Comparison of ENCODE assay signal across 31 cellular contexts in the genomic region with DNA sequence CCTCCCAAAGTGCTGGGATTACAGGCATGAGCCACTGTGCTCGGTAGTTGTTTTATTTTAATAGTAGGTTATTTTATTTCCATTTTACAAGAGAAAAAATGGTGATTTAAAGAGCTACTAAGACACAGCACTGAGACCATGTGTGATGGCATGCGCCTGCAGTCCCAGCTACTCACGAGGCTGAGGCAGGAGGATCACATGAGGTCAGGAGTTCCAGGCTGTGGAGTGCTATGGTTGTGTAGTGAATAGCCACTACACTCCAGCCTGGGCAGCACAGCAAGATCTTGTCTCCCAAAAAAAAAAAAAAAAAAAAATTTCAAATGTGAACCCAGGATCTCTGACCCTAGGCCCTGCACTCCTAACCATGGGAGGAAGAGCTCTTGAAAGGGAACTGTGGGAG. TPM values are rescaled to one million over a fixed set of nuclear protein-coding genes. Genes with fewer than 3 reads are reported as not detected.
DNase-seq lines count a peak whose midpoint lies in the region; ATAC-seq and TF ChIP-seq lines count a peak whose summit lies in the region.
"Had no signal": no experiment of that assay in that cellular context is flagged by ENCODE, and none has a peak within 500 bp of the region (broad histone marks: within the 10 kb centered on the region; RNA-seq: fewer than 3 reads in every experiment).

No MANE protein-coding gene starts in this region.

- no peak overlapping the region for H3K4me3 Mint-ChIP-seq in activated naive CD8-positive, alpha-beta T cell
- H3K4me3 Mint-ChIP-seq in activated naive CD8-positive, alpha-beta T cell treated with anti-CD3 and anti-CD28 coated beads, Interleukin-2, amount 50 U/mL, for 24 hours: no peak overlapping the region
- H3K4me3 Mint-ChIP-seq in T-cell: no peak overlapping the region
- H3K4me3 Mint-ChIP-seq: activated naive CD4-positive, alpha-beta T cell treated with anti-CD3 and anti-CD28 coated beads for 36 hours; activated T-cell treated with anti-CD3 and anti-CD28 coated beads, Interleukin-2, amount 50 U/mL, for 72 hours; CD4-positive, alpha-beta T cell; nephron progenitor cell; stimulated activated naive CD8-positive, alpha-beta T cell treated with anti-CD3 and anti-CD28 coated beads, Interleukin-15, amount 100 ng/mL, for 72 hours; WTC11 had no signal

- no peaks in the 10 kb centered on the region for H3K9me2 ChIP-seq in MM.1S (replicated peaks; ENCODE audit: insufficient read depth, low read length)

- 93% methylated on average over 3 of the region's 3 CpGs for WGBS in prostate gland

- no peaks in the 10 kb centered on the region for H3K27me3 ChIP-seq in prostate gland (replicated peaks; ENCODE audit: insufficient read depth)
- no peaks in the 10 kb centered on the region for H3K27me3 ChIP-seq in uterus
- H3K27me3 ChIP-seq in MM.1S (replicated peaks; ENCODE audit: insufficient read depth, low read length): no peaks in the 10 kb centered on the region

- H3K27ac ChIP-seq in prostate gland (peak overlapping the region; percentile 82 to 89), uterus (peak overlapping the region; percentile 93 to 95), substantia nigra (ENCODE audit: low read depth, low read length, poor library complexity, severe bottlenecking) (no peak overlapping the region), MM.1S (ENCODE audit: low read length) (no peak overlapping the region)
- H3K27ac ChIP-seq: GM23248, SK-N-MC had no signal

- H3K4me3 ChIP-seq in prostate gland (no peak overlapping the region), uterus (no peak overlapping the region), MM.1S (ENCODE audit: low read length) (no peak overlapping the region)
- H3K4me3 ChIP-seq: GM23248, K562, mucosa of descending colon, SK-N-MC had no signal

- H3K4me1 Mint-ChIP-seq in activated naive CD8-positive, alpha-beta T cell (ENCODE audit: low read depth): peaks cover 45% of the 10 kb centered on the region
- peaks cover 44% of the 10 kb centered on the region for H3K4me1 Mint-ChIP-seq in activated naive CD8-positive, alpha-beta T cell treated with anti-CD3 and anti-CD28 coated beads, Interleukin-2, amount 50 U/mL, for 24 hours
- H3K4me1 Mint-ChIP-seq in T-cell: peaks cover 54 to 58% (median 54%) of the 10 kb centered on the region in 3 donors

- POLR2A ChIA-PET in T-cell (lab: Charles Lee): interaction anchor here (0.7 kb wide), 2 partner anchors 47 to 163 kb away, joined by 6 to 7 read pairs; no protein-coding TSS in a partner anchor

- H3K79me2 ChIP-seq in MM.1S (ENCODE audit: low read length): no peaks in the 10 kb centered on the region

- no peaks in the 10 kb centered on the region for H3K9me3 Mint-ChIP-seq in activated naive CD8-positive, alpha-beta T cell (ENCODE audit: low read depth)
- H3K9me3 Mint-ChIP-seq in activated naive CD8-positive, alpha-beta T cell treated with anti-CD3 and anti-CD28 coated beads, Interleukin-2, amount 50 U/mL, for 24 hours: no peaks in the 10 kb centered on the region
- H3K9me3 Mint-ChIP-seq in T-cell: no peaks in the 10 kb centered on the region
- H3K9me3 Mint-ChIP-seq: activated naive CD4-positive, alpha-beta T cell treated with anti-CD3 and anti-CD28 coated beads for 36 hours; activated T-cell treated with anti-CD3 and anti-CD28 coated beads, Interleukin-2, amount 50 U/mL, for 72 hours; CD4-positive, alpha-beta T cell; nephron progenitor cell; WTC11 had no signal

- no peak for DNase-seq in activated naive CD8-positive, alpha-beta T cell treated with anti-CD3 and anti-CD28 coated beads, Interleukin-2, amount 50 U/mL, for 24 hours
- DNase-seq in T-cell (no peak), prostate gland (ENCODE audit: low spot score) (no peak), uterus (no peak), substantia nigra (lab: John Stamatoyannopoulos, UW) (no peak), MM.1S (no peak)
- no peak for DNase-seq in stimulated activated naive CD4-positive, alpha-beta T cell treated with Interleukin-2 at 50 U/mL for 16 hours (lab: John Stamatoyannopoulos, UW)
- DNase-seq: activated naive CD4-positive, alpha-beta T cell treated with anti-CD3 and anti-CD28 coated beads for 36 hours; activated T-cell treated with anti-CD3 and anti-CD28 coated beads, Interleukin-2, amount 50 U/mL, for 72 hours; CD4-positive, alpha-beta T cell; effector CD4-positive, alpha-beta T cell; GM23248; hypothalamus; left cardiac atrium; mammary epithelial cell; mucosa of descending colon; NCI-H1105 treated with DMSO at 0.1 percent for 48 hours; NCI-H187 treated with DMSO at 0.1 percent for 48 hours; NCI-H2171 treated with DMSO at 0.1 percent for 48 hours; NCI-H510A; nephron progenitor cell; retina; stimulated activated CD8-positive, alpha-beta memory T cell treated with anti-CD3 and anti-CD28 coated beads, Interleukin-4, amount 100 ng/mL, for 48 hours; stimulated activated naive CD8-positive, alpha-beta T cell treated with anti-CD3 and anti-CD28 coated beads, Interleukin-15, amount 100 ng/mL, for 72 hours; trophoblast cell had no signal

- TF ChIP-seq CTCF in prostate gland (IDR thresholded peaks at IDR 0.05) (no peak), uterus (IDR thresholded peaks at IDR 0.05) (no peak), MM.1S (IDR thresholded peaks at IDR 0.05; ENCODE audit: low read length) (no peak)

- H3F3A ChIP-seq in MM.1S (ENCODE audit: insufficient read depth, low read length): peaks cover 11% of the 10 kb centered on the region

- no peak for TF ChIP-seq POLR2A in prostate gland (IDR thresholded peaks at IDR 0.05)
- no peak for TF ChIP-seq POLR2A in uterus (IDR thresholded peaks at IDR 0.05)

- intact Hi-C loops in prostate gland (cut with DNase I): no loop called here
- intact Hi-C loops in uterus (cut with DNase I; ENCODE audit: low total_unique reads): no loop called here

- no peaks in the 10 kb centered on the region for H3K36me3 Mint-ChIP-seq in activated naive CD8-positive, alpha-beta T cell
- no peaks in the 10 kb centered on the region for H3K36me3 Mint-ChIP-seq in activated naive CD8-positive, alpha-beta T cell treated with anti-CD3 and anti-CD28 coated beads, Interleukin-2, amount 50 U/mL, for 24 hours (ENCODE audit: low read depth)
- no peaks in the 10 kb centered on the region for H3K36me3 Mint-ChIP-seq in T-cell
- H3K36me3 Mint-ChIP-seq: WTC11 had no signal

- no peak overlapping the region for H3K4me2 ChIP-seq in MM.1S (ENCODE audit: low read depth, low read length)

- CTCF ChIA-PET in T-cell (lab: Charles Lee): interaction anchor here (0.5 to 0.7 kb wide), 5 partner anchors 16 to 225 kb away, joined by 3 to 8 read pairs (median 5); no protein-coding TSS in a partner anchor

- no peak for ATAC-seq in activated naive CD8-positive, alpha-beta T cell treated with anti-CD3 and anti-CD28 coated beads, Interleukin-2, amount 50 U/mL, for 24 hours
- no peak for ATAC-seq in T-cell (replicated peaks in 1 of 4)
- ATAC-seq: activated T-cell treated with anti-CD3 and anti-CD28 coated beads, Interleukin-2, amount 50 U/mL, for 72 hours; K562; left cardiac atrium; mucosa of descending colon; stimulated activated naive CD8-positive, alpha-beta T cell treated with anti-CD3 and anti-CD28 coated beads, Interleukin-15, amount 100 ng/mL, for 72 hours; WTC11 had no signal

- peak overlapping the region; percentile 22 for H3K27ac Mint-ChIP-seq in activated naive CD8-positive, alpha-beta T cell
- H3K27ac Mint-ChIP-seq in activated naive CD8-positive, alpha-beta T cell treated with anti-CD3 and anti-CD28 coated beads, Interleukin-2, amount 50 U/mL, for 24 hours: no peak overlapping the region
- H3K27ac Mint-ChIP-seq in T-cell: peak overlapping the region; percentile 55 to 79
- H3K27ac Mint-ChIP-seq: activated naive CD4-positive, alpha-beta T cell treated with anti-CD3 and anti-CD28 coated beads for 36 hours; activated T-cell treated with anti-CD3 and anti-CD28 coated beads, Interleukin-2, amount 50 U/mL, for 72 hours; CD4-positive, alpha-beta T cell; nephron progenitor cell; stimulated activated naive CD8-positive, alpha-beta T cell treated with anti-CD3 and anti-CD28 coated beads, Interleukin-15, amount 100 ng/mL, for 72 hours; WTC11 had no signal

- H3K9me3 ChIP-seq in prostate gland (no peaks in the 10 kb centered on the region), uterus (no peaks in the 10 kb centered on the region), MM.1S (replicated peaks; ENCODE audit: insufficient read depth, low read length) (no peaks in the 10 kb centered on the region)
- H3K9me3 ChIP-seq: mucosa of descending colon had no signal

- no peaks in the 10 kb centered on the region for H3K27me3 Mint-ChIP-seq in activated naive CD8-positive, alpha-beta T cell
- H3K27me3 Mint-ChIP-seq in activated naive CD8-positive, alpha-beta T cell treated with anti-CD3 and anti-CD28 coated beads, Interleukin-2, amount 50 U/mL, for 24 hours: no peaks in the 10 kb centered on the region
- H3K27me3 Mint-ChIP-seq in T-cell: no peaks in the 10 kb centered on the region
- H3K27me3 Mint-ChIP-seq: CD4-positive, alpha-beta T cell; stimulated activated naive CD8-positive, alpha-beta T cell treated with anti-CD3 and anti-CD28 coated beads, Interleukin-15, amount 100 ng/mL, for 72 hours had no signal

- no peaks in the 10 kb centered on the region for H3K4me1 ChIP-seq in prostate gland (replicated peaks)
- peaks cover 5 to 8% of the 10 kb centered on the region in 2 donors for H3K4me1 ChIP-seq in uterus
- peaks cover 15% of the 10 kb centered on the region for H3K4me1 ChIP-seq in MM.1S (ENCODE audit: low read length)

- H3K36me3 ChIP-seq in prostate gland (no peaks in the 10 kb centered on the region), uterus (no peaks in the 10 kb centered on the region), MM.1S (replicated peaks; ENCODE audit: insufficient read depth, low read length) (no peaks in the 10 kb centered on the region)

- no peak overlapping the region for H2AFZ ChIP-seq in MM.1S (ENCODE audit: low read length)
- H2AFZ ChIP-seq: GM23248 had no signal

- H4K20me1 ChIP-seq in MM.1S (ENCODE audit: insufficient read depth, low read length): no peaks in the 10 kb centered on the region

- no peak overlapping the region for H3K9ac ChIP-seq in MM.1S (ENCODE audit: low read length)
- H3K9ac ChIP-seq: GM23248 had no signal

RNA-seq across cellular contexts. Expression of gene SERPINF1, which starts 3.7 kb away (rescaled TPM):
- total RNA-seq in T-cell (1 to 10 TPM in 4 of 5 donors, under 1 TPM in 1; 0.68 to 8.9 (median 4.4) TPM), prostate gland (1,000 to 10,000 TPM in 1 of 2 donors, 100 to 1,000 TPM in 1; 119 to 2,127 TPM), uterus (100 to 1,000 TPM; 217 to 567 (median 435) TPM)
- total RNA-seq: activated naive CD4-positive, alpha-beta T cell treated with anti-CD3 and anti-CD28 coated beads for 36 hours; M059J; T-helper 1 cell treated with Interleukin-12 subunit alpha and Interleukin-12 subunit beta and Interleukin-4 antibody, amounts not matched to agents 30 ng/mL and 1 ng/mL, for 36 hours had no signal

RNA-seq across cellular contexts. Expression of gene SERPINF2, which starts 22.9 kb away (rescaled TPM):
- total RNA-seq in T-cell (1 to 10 TPM in 4 of 5 donors, under 1 TPM in 1; 0.86 to 2.9 (median 1.4) TPM), prostate gland (10 to 100 TPM; 30.4 to 56.1 TPM), uterus (10 to 100 TPM in 2 of 4 donors, 1 to 10 TPM in 1, under 1 TPM in 1; 0.83 to 21.5 (median 10.0) TPM)
- total RNA-seq: activated naive CD4-positive, alpha-beta T cell treated with anti-CD3 and anti-CD28 coated beads for 36 hours; GM23248 had no signal

RNA-seq across cellular contexts. Expression of gene WDR81, which starts 41.1 kb away (rescaled TPM):
- total RNA-seq in T-cell (10 to 100 TPM; 41.4 to 76.0 (median 63.1) TPM), prostate gland (10 to 100 TPM; 39.2 to 72.9 TPM), uterus (10 to 100 TPM; 23.6 to 40.7 (median 29.9) TPM)

RNA-seq across cellular contexts. Expression of gene TLCD2, which starts 55.4 kb away (rescaled TPM):
- total RNA-seq in T-cell (under 1 TPM; 0.25 to 0.82 (median 0.59) TPM), prostate gland (1 to 10 TPM; 2.3 TPM), uterus (1 to 10 TPM in 3 of 4 donors, under 1 TPM in 1; 0.88 to 8.0 (median 5.4) TPM)

Comparison
In these comparisons a context has a peak if more than half of its experiments do, and no peak if none do; other contexts are left out.
1. H3K27ac ChIP-seq: peak in prostate gland (2 of 2) and uterus (2 of 2); none in substantia nigra (single experiment) and MM.1S (single experiment).
2. RNA of gene SERPINF1, which starts 3.7 kb away (total RNA-seq): 119 to 2,127 TPM in prostate gland and 217 to 567 TPM in uterus; 0.68 to 8.9 TPM in T-cell; every median in the first group is over 10 times any median in the second.